Comparison of ENCODE assay signal across 18 cellular contexts in genomic region chr3:9158865-9159630, GRCh38.
DNase-seq lines count a peak whose midpoint lies in the region; ATAC-seq and TF ChIP-seq lines count a peak whose summit lies in the region.
"Had no signal": no experiment of that assay in that cellular context is flagged by ENCODE, and none has a peak within 500 bp of the region (broad histone marks: within the 10 kb centered on the region; RNA-seq: fewer than 3 reads in every experiment).

No MANE protein-coding gene starts in this region.

- H3K79me2 ChIP-seq in neural progenitor cell (ENCODE audit: low read depth): no peaks in the 10 kb centered on the region

- H3K27ac ChIP-seq in WERI-Rb-1 (no peak overlapping the region), neural progenitor cell (no peak overlapping the region)
- H3K27ac ChIP-seq: HL-60, RWPE1 had no signal

- peaks cover 42% of the 10 kb centered on the region for H3K4me1 Mint-ChIP-seq in neural progenitor cell
- no peaks in the 10 kb centered on the region for H3K4me1 Mint-ChIP-seq in activated T-cell treated with anti-CD3 and anti-CD28 coated beads, Interleukin-2, amount 50 U/mL, for 24 hours (ENCODE audit: low read depth)

- no peak overlapping the region for H3K9ac ChIP-seq in neural progenitor cell

- H3K4me2 ChIP-seq in neural progenitor cell: no peak overlapping the region

- DNase-seq in DMS53 (lab: John Stamatoyannopoulos, UW) (peak; percentile 39), DMS53 treated with DMSO at 0.1 percent for 48 hours (lab: John Stamatoyannopoulos, UW; ENCODE audit: unreplicated experiment) (no peak), HuH-7.5 (ENCODE audit: low spot score) (peak; percentile 75), WERI-Rb-1 (peak; percentile 57), neural progenitor cell (ENCODE audit: low spot score) (no peak), NK-92 (lab: John Stamatoyannopoulos, UW; ENCODE audit: unreplicated experiment) (no peak)
- DNase-seq in activated T-cell treated with anti-CD3 and anti-CD28 coated beads, Interleukin-2, amount 50 U/mL, for 24 hours: no peak
- DNase-seq: 8988T, DMS 273 treated with DMSO at 0.1 percent for 48 hours, H7, KBM-7, MV-4-11, NCI-H2081, NCI-H526 treated with DMSO at 0.1 percent for 48 hours, PC-3 had no signal

- H3K27ac Mint-ChIP-seq in neural progenitor cell: peak overlapping the region; percentile 22
- H3K27ac Mint-ChIP-seq in activated T-cell treated with anti-CD3 and anti-CD28 coated beads, Interleukin-2, amount 50 U/mL, for 24 hours: no peak overlapping the region

- H3K9me3 Mint-ChIP-seq in neural progenitor cell: peaks cover 5% of the 10 kb centered on the region
- no peaks in the 10 kb centered on the region for H3K9me3 Mint-ChIP-seq in activated T-cell treated with anti-CD3 and anti-CD28 coated beads, Interleukin-2, amount 50 U/mL, for 24 hours

- TF ChIP-seq CTCF in WERI-Rb-1 (IDR thresholded peaks at IDR 0.05; ENCODE audit: low read depth, low read length): no peak
- TF ChIP-seq CTCF in neural progenitor cell (IDR thresholded peaks at IDR 0.05): no peak

- peaks cover 11% of the 10 kb centered on the region for H3F3A ChIP-seq in neural progenitor cell (ENCODE audit: low read depth)

- H3K9me3 ChIP-seq in WERI-Rb-1 (ENCODE audit: severe bottlenecking) (no peaks in the 10 kb centered on the region), neural progenitor cell (ENCODE audit: low read depth) (no peaks in the 10 kb centered on the region)

- H3K36me3 ChIP-seq in WERI-Rb-1: no peaks in the 10 kb centered on the region
- no peaks in the 10 kb centered on the region for H3K36me3 ChIP-seq in neural progenitor cell

- peaks cover 7% of the 10 kb centered on the region for H4K20me1 ChIP-seq in neural progenitor cell (ENCODE audit: low read depth)

- H3K27me3 ChIP-seq in WERI-Rb-1 (ENCODE audit: insufficient read depth, low read depth, severe bottlenecking) (no peaks in the 10 kb centered on the region), neural progenitor cell (no peaks in the 10 kb centered on the region)

- no peak overlapping the region for H2AFZ ChIP-seq in neural progenitor cell (replicated peaks)

- H3K4me1 ChIP-seq in neural progenitor cell: peaks cover 23% of the 10 kb centered on the region

- peaks cover 4% of the 10 kb centered on the region for H3K27me3 Mint-ChIP-seq in neural progenitor cell (ENCODE audit: insufficient read depth, low read depth)
- H3K27me3 Mint-ChIP-seq in activated T-cell treated with anti-CD3 and anti-CD28 coated beads, Interleukin-2, amount 50 U/mL, for 24 hours: no peaks in the 10 kb centered on the region

- ATAC-seq in GM21619 (IDR thresholded peaks at IDR 0.05; ENCODE audit: unreplicated experiment): no peak
- ATAC-seq: PC-3 had no signal

- H3K36me3 Mint-ChIP-seq in neural progenitor cell: peaks cover 24% of the 10 kb centered on the region
- H3K36me3 Mint-ChIP-seq in activated T-cell treated with anti-CD3 and anti-CD28 coated beads, Interleukin-2, amount 50 U/mL, for 24 hours (ENCODE audit: low read depth): no peaks in the 10 kb centered on the region

- H3K4me3 ChIP-seq in WERI-Rb-1 (ENCODE audit: low read depth, low read length): no peak overlapping the region
- no peak overlapping the region for H3K4me3 ChIP-seq in neural progenitor cell

- no peak overlapping the region for H3K4me3 Mint-ChIP-seq in neural progenitor cell
- H3K4me3 Mint-ChIP-seq in activated T-cell treated with anti-CD3 and anti-CD28 coated beads, Interleukin-2, amount 50 U/mL, for 24 hours: no peak overlapping the region

Comparison
In these comparisons a context has a peak if more than half of its experiments do, and no peak if none do; other contexts are left out.
1. DNase-seq: peak in DMS53 (single experiment), HuH-7.5 (single experiment) and WERI-Rb-1 (single experiment); none in DMS53 treated with DMSO at 0.1 percent for 48 hours (single experiment), neural progenitor cell (single experiment), NK-92 (single experiment) and activated T-cell treated with anti-CD3 and anti-CD28 coated beads, Interleukin-2, amount 50 U/mL, for 24 hours (single experiment).